ENCODE assay signal across 8 cellular contexts in genomic region chr7:44847920-44848634, GRCh38. TPM values are rescaled to one million over a fixed set of nuclear protein-coding genes. Genes with fewer than 3 reads are reported as not detected.
DNase-seq lines count a peak whose midpoint lies in the region; ATAC-seq and TF ChIP-seq lines count a peak whose summit lies in the region.

H2AZ2 (minus strand) TSS chr7:44848087; CDS start chr7:44847971, 116 bp downstream.

- peak; percentile 96 for DNase-seq in CMK (ENCODE audit: low read depth)
- peak; percentile 98 for DNase-seq in GM20000 (ENCODE audit: low spot score)
- peak; percentile 100 for DNase-seq in HT-29 (ENCODE audit: low spot score)
- DNase-seq in NOMO-1 (lab: John Stamatoyannopoulos, UW; ENCODE audit: unreplicated experiment in 2 of 2), result peak; percentile 99
- peak; percentile 99 for DNase-seq in effector CD8-positive, alpha-beta T cell (lab: John Stamatoyannopoulos, UW)
- peak; percentile 100 for DNase-seq in lung (ENCODE audit: low spot score)
- peak; percentile 100 for DNase-seq in stimulated activated CD4-positive, alpha-beta T cell treated with anti-CD3 and anti-CD28 coated beads, TNF-alpha, amount 100 ng/mL, for 4 hours (ENCODE audit: low read depth in 3 of 3)

- H3K27ac ChIP-seq in lung (ENCODE audit: low read depth in 1 of 2, low read length in 1 of 2), result peak within 1 kb of the TSS; percentile 96 to 99

- CTCF ChIA-PET in activated CD8-positive, alpha-beta memory T cell treated with anti-CD3 and anti-CD28 coated beads for 36 hours (lab: Charles Lee), result interaction anchor here (0.7 to 2.2 kb wide), 12 partner anchors 9 to 266 kb away, joined by 3 to 8 read pairs (median 4); partner anchors contain the start of gene TMED4

- WGBS in lung, 2 donors, result 0 to 1% methylated on average over 58 to 70 of the region's 70 CpGs

- H3K4me1 ChIP-seq in lung (ENCODE audit: control insufficient read depth in 2 of 2, insufficient read depth in 2 of 2, low read length in 2 of 2), result peaks cover 0 to 2% of the 10 kb centered on the region in 2 donors

- ATAC-seq in lung (ENCODE audit: insufficient read depth, low FRiP score), result peak; percentile 95

- POLR2A ChIA-PET in activated CD8-positive, alpha-beta memory T cell treated with anti-CD3 and anti-CD28 coated beads for 36 hours (lab: Charles Lee), result interaction anchor here (0.7 to 3.6 kb wide), 14 partner anchors 9 to 358 kb away, joined by 3 to 23 read pairs (median 4); partner anchors contain the start of genes DDX56, NUDCD3, PURB and TMED4

- H3K9me3 ChIP-seq in lung (ENCODE audit: control insufficient read depth in 2 of 2, insufficient read depth in 1 of 2, low read length in 1 of 2), result no peaks in the 10 kb centered on the region

- H3K36me3 ChIP-seq in lung (ENCODE audit: control insufficient read depth in 2 of 2, insufficient read depth in 2 of 2, low read length in 2 of 2), result no peaks in the 10 kb centered on the region

- no peaks in the 10 kb centered on the region for H3K27me3 ChIP-seq in lung (ENCODE audit: control insufficient read depth, insufficient read depth)

- TF ChIP-seq CTCF in GM20000 (IDR thresholded peaks at IDR 0.05; ENCODE audit: extremely low read depth, missing control alignments) (no peak), lung (IDR thresholded peaks at IDR 0.05; ENCODE audit: control extremely low read depth, extremely low read depth) (no peak)

- H3K4me3 ChIP-seq in lung, result peak within 1 kb of the TSS; percentile 86

RNA-seq across cellular contexts. Expression of gene H2AZ2, which starts in this region (rescaled TPM):
- 503 and 539 TPM in 2 replicates for total RNA-seq in HT-29 (2014; rRNA removed; shearing (Covaris generic))
- total RNA-seq in activated CD8-positive, alpha-beta memory T cell treated with anti-CD3 and anti-CD28 coated beads for 36 hours, result 100 to 1,000 TPM; 228 to 247 TPM
- total RNA-seq in lung, result 100 to 1,000 TPM; 106 to 202 TPM
- 100 to 1,000 TPM in 1 of 2 donors, 10 to 100 TPM in 1; 81.0 to 117 TPM for polyA plus RNA-seq in lung

Comparison
In these comparisons a context has a peak if more than half of its experiments do, and no peak if none do; other contexts are left out.
1. Peak in every context shown above with its lines: DNase-seq, ATAC-seq, H3K4me3 ChIP-seq and H3K27ac ChIP-seq.